Comparison of ENCODE assay signal across 26 cellular contexts in genomic region chr13:26436914-26437313, GRCh38.
"Had no signal": no experiment of that assay in that cellular context is flagged by ENCODE, and none has a peak within 500 bp of the region (broad histone marks: within the 10 kb centered on the region; RNA-seq: fewer than 3 reads in every experiment).

No MANE protein-coding gene starts in this region.

- H3K27me3 ChIP-seq: colonic mucosa, dorsolateral prefrontal cortex, esophagus muscularis mucosa, esophagus squamous epithelium, foreskin keratinocyte, gastrocnemius medialis, gastroesophageal sphincter, heart left ventricle, heart right ventricle, hepatocyte had no signal

- H3K79me2 ChIP-seq: hepatocyte had no signal

- H3K9me3 ChIP-seq: colonic mucosa had no signal

- FAIRE-seq: endometrium, endothelial cell of umbilical vein, frontal cortex had no signal

- H3K4me3 ChIP-seq: colonic mucosa, coronary artery, dorsolateral prefrontal cortex, esophagus muscularis mucosa, esophagus squamous epithelium, gastroesophageal sphincter, heart left ventricle, heart right ventricle, hepatocyte had no signal

- H3K27ac ChIP-seq: colonic mucosa, coronary artery, dorsolateral prefrontal cortex, epithelial cell of prostate, esophagus muscularis mucosa, esophagus squamous epithelium, foreskin keratinocyte, gastrocnemius medialis, gastroesophageal sphincter, heart left ventricle, heart right ventricle, hepatocyte had no signal

- H3K36me3 ChIP-seq: colonic mucosa, esophagus muscularis mucosa, esophagus squamous epithelium, gastrocnemius medialis, gastroesophageal sphincter, heart left ventricle, heart right ventricle had no signal

- DNase-seq: colonic mucosa; cortex of kidney; dermis blood vessel endothelial cell; dorsolateral prefrontal cortex; effector CD4-positive, alpha-beta T cell; effector CD8-positive, alpha-beta T cell; effector memory CD4-positive, alpha-beta T cell; effector memory CD8-positive, alpha-beta T cell; endodermal cell; esophagus squamous epithelium; foreskin fibroblast; foreskin keratinocyte; foreskin melanocyte; gastrocnemius medialis; glutamatergic neuron; head of caudate nucleus; heart left ventricle; heart right ventricle had no signal

- H2AFZ ChIP-seq: hepatocyte had no signal

- H3K4me2 ChIP-seq: hepatocyte had no signal

- H3K4me1 ChIP-seq: colonic mucosa, esophagus squamous epithelium, foreskin keratinocyte, gastrocnemius medialis, gastroesophageal sphincter, heart right ventricle had no signal
